Comparison of ENCODE assay signal across 17 cellular contexts in genomic region chr14:89908712-89909450, GRCh38. TPM values are rescaled to one million over a fixed set of nuclear protein-coding genes. Genes with fewer than 3 reads are reported as not detected.
A peak's percentile ranks its signal among the peaks of the same experiment; 100 is the strongest.
DNase-seq lines count a peak whose midpoint lies in the region; ATAC-seq and TF ChIP-seq lines count a peak whose summit lies in the region.
"Had no signal": no experiment of that assay in that cellular context is flagged by ENCODE, and none has a peak within 500 bp of the region (broad histone marks: within the 10 kb centered on the region; RNA-seq: fewer than 3 reads in every experiment).

No MANE protein-coding gene starts in this region.

- H3K36me3 Mint-ChIP-seq in MCF 10A (ENCODE audit: insufficient read depth, unreplicated experiment): no peaks in the 10 kb centered on the region
- H3K36me3 Mint-ChIP-seq: CD8-positive, alpha-beta T cell had no signal

- DNase-seq in MCF 10A (ENCODE audit: unreplicated experiment): peak; percentile 35
- DNase-seq in breast epithelium (ENCODE audit: low spot score in 2 of 2): no peak
- DNase-seq in SJCRH30: peak; percentile 65 to 75
- no peak for DNase-seq in HPDE6-E6E7 (ENCODE audit: extremely low spot score)
- DNase-seq: CD8-positive, alpha-beta T cell; DMS79 treated with DMSO at 0.1 percent for 48 hours; GF-D8; NCI-H1436; NCI-H2081 treated with DMSO at 0.1 percent for 48 hours; NCI-H226; NCI-H524 treated with DMSO at 0.1 percent for 48 hours; RPMI8226 had no signal

- no peaks in the 10 kb centered on the region for H3K9me3 Mint-ChIP-seq in MCF 10A (ENCODE audit: unreplicated experiment)
- H3K9me3 Mint-ChIP-seq: CD8-positive, alpha-beta T cell had no signal

- H3K27me3 ChIP-seq in breast epithelium (no peaks in the 10 kb centered on the region), SJCRH30 (no peaks in the 10 kb centered on the region), liver (ENCODE audit: control insufficient read depth in 4 of 4, insufficient read depth in 4 of 4, low read length in 3 of 4) (no peaks in the 10 kb centered on the region)

- POLR2A ChIA-PET in MCF 10A (lab: Yijun Ruan, JAX): no interaction called here

- H3K27ac Mint-ChIP-seq in MCF 10A (ENCODE audit: low read depth, unreplicated experiment): no peak overlapping the region
- H3K27ac Mint-ChIP-seq: CD8-positive, alpha-beta T cell had no signal

- 82% methylated on average over 9 of the region's 9 CpGs for WGBS in liver

- no peak overlapping the region for H3K4me3 Mint-ChIP-seq in MCF 10A (ENCODE audit: unreplicated experiment)
- H3K4me3 Mint-ChIP-seq: CD8-positive, alpha-beta T cell had no signal

- intact Hi-C loops in MCF 10A (cut with micrococcal nuclease): no loop called here
- intact Hi-C loops in breast epithelium (cut with DNase I; ENCODE audit: low total_unique reads): no loop called here

- H3K36me3 ChIP-seq in breast epithelium: no peaks in the 10 kb centered on the region
- no peaks in the 10 kb centered on the region for H3K36me3 ChIP-seq in SJCRH30
- no peaks in the 10 kb centered on the region for H3K36me3 ChIP-seq in liver (ENCODE audit: control insufficient read depth in 4 of 4, insufficient read depth in 3 of 4, low read depth in 1 of 4, low read length in 3 of 4)

- TF ChIP-seq CTCF in MCF 10A (IDR thresholded peaks at IDR 0.05; ENCODE audit: unreplicated experiment) (no peak), breast epithelium (IDR thresholded peaks at IDR 0.05) (no peak), liver (IDR thresholded peaks at IDR 0.05; ENCODE audit: low read depth, low read length, missing input control) (no peak)

- H3K4me1 ChIP-seq in breast epithelium (no peaks in the 10 kb centered on the region), SJCRH30 (peaks cover 31% of the 10 kb centered on the region), liver (ENCODE audit: control insufficient read depth in 4 of 4, insufficient read depth in 4 of 4, low read length in 3 of 4) (peaks cover 0 to 15% (median 11%) of the 10 kb centered on the region in 4 donors)

- H3K27me3 Mint-ChIP-seq in MCF 10A (ENCODE audit: insufficient read depth, unreplicated experiment): no peaks in the 10 kb centered on the region

- BruUV-seq in MCF 10A (replicated peaks; lab: Mats Ljungman, UMichigan): no TSS peak

- no peak overlapping the region for H3K9ac ChIP-seq in liver (ENCODE audit: low read depth in 1 of 2, low read length in 2 of 2)

- H3K4me3 ChIP-seq in breast epithelium (no peak overlapping the region), SJCRH30 (no peak overlapping the region), liver (ENCODE audit: low read depth in 1 of 3, low read length in 3 of 3) (no peak overlapping the region)
- H3K4me3 ChIP-seq: K562 had no signal

- no peak for TF ChIP-seq POLR2A in breast epithelium (IDR thresholded peaks at IDR 0.05)

- no peaks in the 10 kb centered on the region for H3K9me3 ChIP-seq in breast epithelium
- H3K9me3 ChIP-seq in SJCRH30 (replicated peaks): no peaks in the 10 kb centered on the region
- no peaks in the 10 kb centered on the region for H3K9me3 ChIP-seq in liver (ENCODE audit: control insufficient read depth in 4 of 4, low read length in 3 of 4)

- H3K27ac ChIP-seq in breast epithelium (no peak overlapping the region), SJCRH30 (peak overlapping the region; percentile 94), liver (ENCODE audit: low read depth in 1 of 2, low read length in 2 of 2) (no peak overlapping the region)

- no peak for TF ChIP-seq RAD21 in liver (IDR thresholded peaks at IDR 0.05)

- ATAC-seq in GM18873 (IDR thresholded peaks at IDR 0.05; ENCODE audit: low FRiP score, unreplicated experiment): no peak
- ATAC-seq in GM21717 (IDR thresholded peaks at IDR 0.05; ENCODE audit: unreplicated experiment): no peak
- ATAC-seq in HG02852 (IDR thresholded peaks at IDR 0.05; ENCODE audit: unreplicated experiment): no peak
- ATAC-seq: CD8-positive, alpha-beta T cell; K562 had no signal

- no peaks in the 10 kb centered on the region for H3K4me1 Mint-ChIP-seq in MCF 10A (ENCODE audit: insufficient read depth, unreplicated experiment)

- CTCF ChIA-PET in MCF 10A (lab: Yijun Ruan, JAX): interaction anchor here (0.6 to 1.6 kb wide), 6 partner anchors 10 to 883 kb away, joined by 3 to 4 read pairs (median 4); no protein-coding TSS in a partner anchor

TF ChIP-seq in liver, 16 proteins besides CTCF, POLR2A, EP300 and RAD21:
- peak; percentile 27 for TF ChIP-seq SP1 (IDR thresholded peaks at IDR 0.05)
- no peak for TF ChIP-seq ZBTB33 (IDR thresholded peaks at IDR 0.05)
- peak; percentile 39 to 73 for TF ChIP-seq RXRA (IDR thresholded peaks at IDR 0.05)

RNA-seq across cellular contexts. Expression of gene EFCAB11, which starts 45.6 kb away (rescaled TPM):
- total RNA-seq in MCF 10A (2022) (10.6 and 11.1 TPM in 2 replicates), breast epithelium (10 to 100 TPM in 1 of 3 donors, 1 to 10 TPM in 2; 6.4 to 13.6 (median 6.9) TPM), liver (1 to 10 TPM; 2.8 to 4.0 TPM)
- 14.8 and 15.3 TPM in 2 replicates for total RNA-seq in SJCRH30 (2014; rRNA removed; shearing (Covaris generic))
- polyA plus RNA-seq in liver: 1 to 10 TPM; 2.1 to 4.7 TPM

RNA-seq across cellular contexts. Expression of gene TDP1, which starts 46.8 kb away (rescaled TPM):
- total RNA-seq in MCF 10A (2022) (13.3 and 16.3 TPM in 2 replicates), breast epithelium (10 to 100 TPM in 2 of 3 donors, 1 to 10 TPM in 1; 9.6 to 29.9 (median 16.7) TPM), liver (10 to 100 TPM in 1 of 2 donors, 1 to 10 TPM in 1; 5.1 to 10.6 TPM)
- 54.0 and 58.5 TPM in 2 replicates for total RNA-seq in SJCRH30 (2014; rRNA removed; shearing (Covaris generic))
- polyA plus RNA-seq in liver: 1 to 10 TPM; 3.3 to 3.4 TPM

Comparison
In these comparisons a context has a peak if more than half of its experiments do, and no peak if none do; other contexts are left out.
1. DNase-seq: peak in MCF 10A (single experiment) and SJCRH30 (2 of 2); none in breast epithelium (0 of 2) and HPDE6-E6E7 (single experiment).